9 cellular contexts compared by ENCODE assay signal in genomic region chr1:243495442-243496172, GRCh38.
DNase-seq lines count a peak whose midpoint lies in the region; ATAC-seq, FAIRE-seq and TF ChIP-seq lines count a peak whose summit lies in the region.
"Had no signal": no experiment of that assay in that cellular context is flagged by ENCODE, and none has a peak within 500 bp of the region (broad histone marks: within the 10 kb centered on the region; RNA-seq: fewer than 3 reads in every experiment).

No MANE protein-coding gene starts in this region.

- FAIRE-seq in small intestine (lab: Jason Lieb, UNC), result no peak

- H3K27ac Mint-ChIP-seq in H9, result peak overlapping the region in 1 of 3 experiments; percentile 77; a peak in 1 of 7 replicates

- H3K79me1 ChIP-seq in H9 (ENCODE audit: insufficient read depth, low read depth, low read length, poor library complexity, severe bottlenecking), result no peaks in the 10 kb centered on the region

- H3K4me2 ChIP-seq in H9 (ENCODE audit: insufficient read depth, insufficient read length, low read length), result no peak overlapping the region

- no peak overlapping the region for H4K91ac ChIP-seq in H9 (ENCODE audit: insufficient read length, low read depth, low read length)

- intact Hi-C loops in psoas muscle (cut with DNase I), result no loop called here

- no peak overlapping the region for H3K23ac ChIP-seq in H9 (ENCODE audit: insufficient read length, low read depth, low read length)

- H3K27me3 ChIP-seq in psoas muscle (ENCODE audit: insufficient read depth in 3 of 3, low read length in 2 of 3) (no peaks in the 10 kb centered on the region), small intestine (ENCODE audit: control insufficient read depth in 2 of 2, insufficient read depth in 2 of 2, low read length in 2 of 2) (no peaks in the 10 kb centered on the region), H9 (ENCODE audit: insufficient read depth, low read length) (no peaks in the 10 kb centered on the region)

- H3K36me3 ChIP-seq in psoas muscle (ENCODE audit: insufficient read depth in 1 of 2, low read depth in 1 of 2) (peaks cover 0 to 3% of the 10 kb centered on the region in 2 donors), small intestine (ENCODE audit: control insufficient read depth in 2 of 2, insufficient read depth in 2 of 2, low read length in 2 of 2) (no peaks in the 10 kb centered on the region)

- H3K4ac ChIP-seq in H9 (ENCODE audit: low read depth, low read length), result no peak overlapping the region

- H3K14ac ChIP-seq in H9 (ENCODE audit: insufficient read depth, low read length), result no peak overlapping the region

- no peak overlapping the region for H3K4me3 ChIP-seq in fibroblast of villous mesenchyme (ENCODE audit: low read depth, low read length)
- peak overlapping the region; percentile 28 for H3K4me3 ChIP-seq in psoas muscle
- no peak overlapping the region for H3K4me3 ChIP-seq in small intestine (ENCODE audit: low read depth in 1 of 2, low read length in 2 of 2)

- no peak overlapping the region for H2AFZ ChIP-seq in H9 (ENCODE audit: low read length)

- no peak overlapping the region for H2BK120ac ChIP-seq in H9 (ENCODE audit: low read depth, low read length, poor library complexity, severe bottlenecking)

- DNase-seq in EH (ENCODE audit: low read depth) (peak; percentile 27), SIG-M5 (lab: John Stamatoyannopoulos, UW) (peak; percentile 24), fibroblast of villous mesenchyme (ENCODE audit: low read depth) (peak; percentile 96), psoas muscle (peak in 1 of 2 donors; percentile 49), cortex of kidney (lab: John Stamatoyannopoulos, UW) (no peak), small intestine (no peak), H9 (no peak), NCI-H748 treated with DMSO at 0.1 percent for 48 hours (lab: John Stamatoyannopoulos, UW) (no peak)
- DNase-seq: activated CD4-positive, alpha-beta T cell treated with anti-CD3 and anti-CD28 coated beads, Interleukin-2, amount 50 U/mL, for 4 hours had no signal

- peaks cover 1 to 2% of the 10 kb centered on the region in 2 experiments; a peak in 2 of 5 replicates for H3K9me3 Mint-ChIP-seq in H9

- no peak overlapping the region for H3K18ac ChIP-seq in H9 (ENCODE audit: insufficient read length, low read depth, low read length)

- H3K4me3 Mint-ChIP-seq in H9, result no peak overlapping the region

- no peaks in the 10 kb centered on the region for H3K9me3 ChIP-seq in psoas muscle
- no peaks in the 10 kb centered on the region for H3K9me3 ChIP-seq in small intestine (ENCODE audit: control insufficient read depth, low read depth)
- no peaks in the 10 kb centered on the region for H3K9me3 ChIP-seq in H9 (ENCODE audit: control insufficient read depth, low read depth, low read length)

- WGBS in psoas muscle, 3 donors, result 69 to 77% (median 72%) methylated on average over 24 of the region's 24 CpGs
- WGBS in small intestine, 3 donors, result 85 to 94% (median 87%) methylated on average over 24 of the region's 24 CpGs
- no CpG with 5 or more reads among the region's 24 CpGs for WGBS in H9 (ENCODE audit: extremely low coverage, insufficient read length, low lambda C conversion rate)

- no peak overlapping the region for H2BK20ac ChIP-seq in H9 (ENCODE audit: low read depth, low read length, poor library complexity, severe bottlenecking)

- H3K23me2 ChIP-seq in H9 (ENCODE audit: insufficient read length, low read depth, low read length, poor library complexity, severe bottlenecking), result no peaks in the 10 kb centered on the region

- H3K4me1 Mint-ChIP-seq in H9, result peaks cover 46 to 56% of the 10 kb centered on the region in 2 experiments

- H3K9ac ChIP-seq in H9 (ENCODE audit: extremely low read depth, insufficient read length, low read length), result no peak overlapping the region

- no peak for TF ChIP-seq CTCF in fibroblast of villous mesenchyme (IDR thresholded peaks at IDR 0.05; ENCODE audit: insufficient read depth, low read depth, low read length)
- no peak for TF ChIP-seq CTCF in psoas muscle (IDR thresholded peaks at IDR 0.05)
- TF ChIP-seq CTCF in H9 (conservative IDR thresholded peaks at IDR 0.05), result no peak

- H2AK5ac ChIP-seq in H9 (ENCODE audit: insufficient read length, low read length), result no peak overlapping the region

- no peaks in the 10 kb centered on the region for H4K20me1 ChIP-seq in H9 (ENCODE audit: control insufficient read depth, insufficient read depth, insufficient read length)

- H3K27me3 Mint-ChIP-seq in H9 (ENCODE audit: low read depth), result no peaks in the 10 kb centered on the region

- H2BK12ac ChIP-seq in H9 (ENCODE audit: insufficient read length, low read depth, low read length), result no peak overlapping the region

- peaks cover 2 to 9% (median 7%) of the 10 kb centered on the region in 3 experiments; a peak in 6 of 7 replicates for H3K36me3 Mint-ChIP-seq in H9 (ENCODE audit: insufficient read depth in 1 of 3, low read depth in 3 of 3)

- peak overlapping the region; percentile 65 for H3K27ac ChIP-seq in psoas muscle
- H3K27ac ChIP-seq in small intestine (ENCODE audit: low read depth in 1 of 2, low read length in 1 of 2), result peak overlapping the region in 1 of 2 donors; percentile 60
- no peak overlapping the region for H3K27ac ChIP-seq in H9 (ENCODE audit: insufficient read length, low read depth, low read length)

- H2BK15ac ChIP-seq in H9 (ENCODE audit: low read depth, low read length), result no peak overlapping the region

- peak; percentile 50 to 73 (median 57) for ATAC-seq in psoas muscle

- no peak overlapping the region for H3K56ac ChIP-seq in H9 (ENCODE audit: insufficient read length, low read depth, low read length)

- H3T11ph ChIP-seq in H9 (ENCODE audit: low read length), result no peak overlapping the region

- no peak overlapping the region for H4K5ac ChIP-seq in H9 (ENCODE audit: insufficient read length, low read depth, low read length)

- H3K4me1 ChIP-seq in psoas muscle (peaks cover 14% of the 10 kb centered on the region), small intestine (ENCODE audit: control insufficient read depth in 2 of 2, insufficient read depth in 1 of 2, low read depth in 1 of 2, low read length in 1 of 2) (no peaks in the 10 kb centered on the region), H9 (ENCODE audit: insufficient read depth, low read length) (peaks cover 10% of the 10 kb centered on the region; the same call in 1 of the 2 replicates)

- no peak overlapping the region for H4K8ac ChIP-seq in H9 (replicated peaks; ENCODE audit: insufficient read length, low read depth, low read length)

- H3K79me2 ChIP-seq in H9 (ENCODE audit: insufficient read depth, low read length), result no peaks in the 10 kb centered on the region

- no peak overlapping the region for H2BK5ac ChIP-seq in H9 (ENCODE audit: insufficient read length, low read length)

Comparison
In these comparisons a context has a peak if more than half of its experiments do, and no peak if none do; other contexts are left out.
1. DNase-seq: peak in EH (single experiment), SIG-M5 (single experiment) and fibroblast of villous mesenchyme (single experiment); none in cortex of kidney (single experiment), small intestine (single experiment), H9 (single experiment) and NCI-H748 treated with DMSO at 0.1 percent for 48 hours (single experiment).